Comparison of ENCODE assay signal across 1 cellular context in the genomic region with DNA sequence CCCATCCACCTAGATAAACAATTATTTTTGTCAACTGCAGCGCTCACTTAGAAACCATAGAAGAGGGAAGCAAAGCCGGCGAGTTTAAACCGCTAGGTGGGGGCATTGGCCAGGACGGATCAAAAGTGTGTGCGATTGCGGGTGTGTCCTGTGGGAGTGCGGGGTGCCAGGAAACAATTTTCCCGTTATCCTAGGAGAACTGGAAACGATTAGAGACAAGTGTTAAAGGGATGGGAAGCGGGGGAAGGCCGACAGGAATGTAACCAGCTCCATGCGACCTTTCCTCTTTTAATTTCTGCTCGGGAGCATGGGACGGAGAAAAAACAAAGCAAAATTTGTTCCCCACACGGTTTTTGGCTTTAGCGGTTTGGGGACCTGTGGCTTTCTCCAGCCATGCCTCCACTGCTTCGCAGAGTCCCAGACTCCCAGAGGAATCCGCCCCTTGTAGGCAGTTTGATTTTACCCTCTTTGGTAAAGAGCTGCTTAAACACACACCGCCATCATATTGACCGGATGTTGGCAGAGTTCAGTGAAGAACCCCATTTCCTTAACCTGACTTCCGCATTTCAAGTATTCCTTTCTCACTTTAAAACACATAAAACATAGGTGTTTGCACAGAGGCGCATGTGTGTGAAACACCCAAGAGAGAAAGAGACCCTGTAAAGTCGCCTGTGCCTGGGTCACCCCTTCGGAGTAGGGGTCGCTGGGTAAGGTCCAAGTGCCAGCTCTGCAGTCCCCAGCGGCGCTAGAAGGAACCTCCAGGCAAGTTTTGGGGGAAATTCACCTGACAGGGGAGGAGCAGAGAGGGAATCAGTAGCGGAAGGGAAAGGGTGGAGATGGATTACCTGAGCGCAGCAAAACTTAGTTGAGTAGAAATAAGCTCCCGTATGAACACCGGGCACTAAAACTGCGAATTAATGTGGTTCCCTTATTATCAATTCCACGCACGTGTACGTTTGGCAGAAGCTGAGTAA.
TF ChIP-seq lines count a peak whose summit lies in the region.

No MANE protein-coding gene starts in this region.

TF ChIP-seq in GM23338, 12 proteins besides CTCF, POLR2A, EP300 and RAD21 (continued from another document):
- TF ChIP-seq, protein P1, sequence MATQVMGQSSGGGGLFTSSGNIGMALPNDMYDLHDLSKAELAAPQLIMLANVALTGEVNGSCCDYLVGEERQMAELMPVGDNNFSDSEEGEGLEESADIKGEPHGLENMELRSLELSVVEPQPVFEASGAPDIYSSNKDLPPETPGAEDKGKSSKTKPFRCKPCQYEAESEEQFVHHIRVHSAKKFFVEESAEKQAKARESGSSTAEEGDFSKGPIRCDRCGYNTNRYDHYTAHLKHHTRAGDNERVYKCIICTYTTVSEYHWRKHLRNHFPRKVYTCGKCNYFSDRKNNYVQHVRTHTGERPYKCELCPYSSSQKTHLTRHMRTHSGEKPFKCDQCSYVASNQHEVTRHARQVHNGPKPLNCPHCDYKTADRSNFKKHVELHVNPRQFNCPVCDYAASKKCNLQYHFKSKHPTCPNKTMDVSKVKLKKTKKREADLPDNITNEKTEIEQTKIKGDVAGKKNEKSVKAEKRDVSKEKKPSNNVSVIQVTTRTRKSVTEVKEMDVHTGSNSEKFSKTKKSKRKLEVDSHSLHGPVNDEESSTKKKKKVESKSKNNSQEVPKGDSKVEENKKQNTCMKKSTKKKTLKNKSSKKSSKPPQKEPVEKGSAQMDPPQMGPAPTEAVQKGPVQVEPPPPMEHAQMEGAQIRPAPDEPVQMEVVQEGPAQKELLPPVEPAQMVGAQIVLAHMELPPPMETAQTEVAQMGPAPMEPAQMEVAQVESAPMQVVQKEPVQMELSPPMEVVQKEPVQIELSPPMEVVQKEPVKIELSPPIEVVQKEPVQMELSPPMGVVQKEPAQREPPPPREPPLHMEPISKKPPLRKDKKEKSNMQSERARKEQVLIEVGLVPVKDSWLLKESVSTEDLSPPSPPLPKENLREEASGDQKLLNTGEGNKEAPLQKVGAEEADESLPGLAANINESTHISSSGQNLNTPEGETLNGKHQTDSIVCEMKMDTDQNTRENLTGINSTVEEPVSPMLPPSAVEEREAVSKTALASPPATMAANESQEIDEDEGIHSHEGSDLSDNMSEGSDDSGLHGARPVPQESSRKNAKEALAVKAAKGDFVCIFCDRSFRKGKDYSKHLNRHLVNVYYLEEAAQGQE (IDR thresholded peaks at IDR 0.05; ENCODE audit: unreplicated experiment) = no peak
- TF ChIP-seq EZH2 (IDR thresholded peaks at IDR 0.05; ENCODE audit: low read depth, unreplicated experiment) = peak; percentile 15
- no peak for TF ChIP-seq ZNF331 (CRISPR knock-in tag; IDR thresholded peaks at IDR 0.05; ENCODE audit: low read depth)
- TF ChIP-seq, protein P2, sequence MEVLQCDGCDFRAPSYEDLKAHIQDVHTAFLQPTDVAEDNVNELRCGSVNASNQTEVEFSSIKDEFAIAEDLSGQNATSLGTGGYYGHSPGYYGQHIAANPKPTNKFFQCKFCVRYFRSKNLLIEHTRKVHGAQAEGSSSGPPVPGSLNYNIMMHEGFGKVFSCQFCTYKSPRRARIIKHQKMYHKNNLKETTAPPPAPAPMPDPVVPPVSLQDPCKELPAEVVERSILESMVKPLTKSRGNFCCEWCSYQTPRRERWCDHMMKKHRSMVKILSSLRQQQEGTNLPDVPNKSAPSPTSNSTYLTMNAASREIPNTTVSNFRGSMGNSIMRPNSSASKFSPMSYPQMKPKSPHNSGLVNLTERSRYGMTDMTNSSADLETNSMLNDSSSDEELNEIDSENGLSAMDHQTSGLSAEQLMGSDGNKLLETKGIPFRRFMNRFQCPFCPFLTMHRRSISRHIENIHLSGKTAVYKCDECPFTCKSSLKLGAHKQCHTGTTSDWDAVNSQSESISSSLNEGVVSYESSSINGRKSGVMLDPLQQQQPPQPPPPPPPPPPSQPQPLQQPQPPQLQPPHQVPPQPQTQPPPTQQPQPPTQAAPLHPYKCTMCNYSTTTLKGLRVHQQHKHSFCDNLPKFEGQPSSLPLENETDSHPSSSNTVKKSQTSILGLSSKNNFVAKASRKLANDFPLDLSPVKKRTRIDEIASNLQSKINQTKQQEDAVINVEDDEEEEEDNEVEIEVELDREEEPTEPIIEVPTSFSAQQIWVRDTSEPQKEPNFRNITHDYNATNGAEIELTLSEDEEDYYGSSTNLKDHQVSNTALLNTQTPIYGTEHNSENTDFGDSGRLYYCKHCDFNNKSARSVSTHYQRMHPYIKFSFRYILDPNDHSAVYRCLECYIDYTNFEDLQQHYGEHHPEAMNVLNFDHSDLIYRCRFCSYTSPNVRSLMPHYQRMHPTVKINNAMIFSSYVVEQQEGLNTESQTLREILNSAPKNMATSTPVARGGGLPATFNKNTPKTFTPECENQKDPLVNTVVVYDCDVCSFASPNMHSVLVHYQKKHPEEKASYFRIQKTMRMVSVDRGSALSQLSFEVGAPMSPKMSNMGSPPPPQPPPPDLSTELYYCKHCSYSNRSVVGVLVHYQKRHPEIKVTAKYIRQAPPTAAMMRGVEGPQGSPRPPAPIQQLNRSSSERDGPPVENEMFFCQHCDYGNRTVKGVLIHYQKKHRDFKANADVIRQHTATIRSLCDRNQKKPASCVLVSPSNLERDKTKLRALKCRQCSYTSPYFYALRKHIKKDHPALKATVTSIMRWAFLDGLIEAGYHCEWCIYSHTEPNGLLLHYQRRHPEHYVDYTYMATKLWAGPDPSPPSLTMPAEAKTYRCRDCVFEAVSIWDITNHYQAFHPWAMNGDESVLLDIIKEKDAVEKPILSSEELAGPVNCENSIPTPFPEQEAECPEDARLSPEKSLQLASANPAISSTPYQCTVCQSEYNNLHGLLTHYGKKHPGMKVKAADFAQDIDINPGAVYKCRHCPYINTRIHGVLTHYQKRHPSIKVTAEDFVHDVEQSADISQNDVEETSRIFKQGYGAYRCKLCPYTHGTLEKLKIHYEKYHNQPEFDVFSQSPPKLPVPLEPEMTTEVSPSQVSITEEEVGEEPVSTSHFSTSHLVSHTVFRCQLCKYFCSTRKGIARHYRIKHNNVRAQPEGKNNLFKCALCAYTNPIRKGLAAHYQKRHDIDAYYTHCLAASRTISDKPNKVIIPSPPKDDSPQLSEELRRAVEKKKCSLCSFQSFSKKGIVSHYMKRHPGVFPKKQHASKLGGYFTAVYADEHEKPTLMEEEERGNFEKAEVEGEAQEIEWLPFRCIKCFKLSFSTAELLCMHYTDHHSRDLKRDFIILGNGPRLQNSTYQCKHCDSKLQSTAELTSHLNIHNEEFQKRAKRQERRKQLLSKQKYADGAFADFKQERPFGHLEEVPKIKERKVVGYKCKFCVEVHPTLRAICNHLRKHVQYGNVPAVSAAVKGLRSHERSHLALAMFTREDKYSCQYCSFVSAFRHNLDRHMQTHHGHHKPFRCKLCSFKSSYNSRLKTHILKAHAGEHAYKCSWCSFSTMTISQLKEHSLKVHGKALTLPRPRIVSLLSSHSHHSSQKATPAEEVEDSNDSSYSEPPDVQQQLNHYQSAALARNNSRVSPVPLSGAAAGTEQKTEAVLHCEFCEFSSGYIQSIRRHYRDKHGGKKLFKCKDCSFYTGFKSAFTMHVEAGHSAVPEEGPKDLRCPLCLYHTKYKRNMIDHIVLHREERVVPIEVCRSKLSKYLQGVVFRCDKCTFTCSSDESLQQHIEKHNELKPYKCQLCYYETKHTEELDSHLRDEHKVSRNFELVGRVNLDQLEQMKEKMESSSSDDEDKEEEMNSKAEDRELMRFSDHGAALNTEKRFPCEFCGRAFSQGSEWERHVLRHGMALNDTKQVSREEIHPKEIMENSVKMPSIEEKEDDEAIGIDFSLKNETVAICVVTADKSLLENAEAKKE (CRISPR knock-in tag; IDR thresholded peaks at IDR 0.05) = no peak
- no peak for TF ChIP-seq NANOG (IDR thresholded peaks at IDR 0.05; ENCODE audit: borderline replicate concordance)
- TF ChIP-seq EZH2phosphoT487 (IDR thresholded peaks at IDR 0.05; ENCODE audit: unreplicated experiment) = no peak
- TF ChIP-seq STAT1 (IDR thresholded peaks at IDR 0.05; ENCODE audit: unreplicated experiment) = no peak
- TF ChIP-seq JUNB (IDR thresholded peaks at IDR 0.05; ENCODE audit: unreplicated experiment) = no peak
- TF ChIP-seq CREB1 (CRISPR knock-in tag; IDR thresholded peaks at IDR 0.05; ENCODE audit: low read depth) = no peak
- TF ChIP-seq, protein P3, sequence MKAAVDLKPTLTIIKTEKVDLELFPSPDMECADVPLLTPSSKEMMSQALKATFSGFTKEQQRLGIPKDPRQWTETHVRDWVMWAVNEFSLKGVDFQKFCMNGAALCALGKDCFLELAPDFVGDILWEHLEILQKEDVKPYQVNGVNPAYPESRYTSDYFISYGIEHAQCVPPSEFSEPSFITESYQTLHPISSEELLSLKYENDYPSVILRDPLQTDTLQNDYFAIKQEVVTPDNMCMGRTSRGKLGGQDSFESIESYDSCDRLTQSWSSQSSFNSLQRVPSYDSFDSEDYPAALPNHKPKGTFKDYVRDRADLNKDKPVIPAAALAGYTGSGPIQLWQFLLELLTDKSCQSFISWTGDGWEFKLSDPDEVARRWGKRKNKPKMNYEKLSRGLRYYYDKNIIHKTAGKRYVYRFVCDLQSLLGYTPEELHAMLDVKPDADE (IDR thresholded peaks at IDR 0.05) = 0 out of 2 replicates have a peak, but pooled peaks have one; percentile 38
TF ChIP-seq in GM23338: peak in this region for 2.
